ENCODE assay signal across 12 cellular contexts in genomic region chr9:21549251-21549765, GRCh38.
A peak's percentile ranks its signal among the peaks of the same experiment; 100 is the strongest.
DNase-seq lines count a peak whose midpoint lies in the region; ATAC-seq and TF ChIP-seq lines count a peak whose summit lies in the region.
"Had no signal": no experiment of that assay in that cellular context is flagged by ENCODE, and none has a peak within 500 bp of the region (broad histone marks: within the 10 kb centered on the region; RNA-seq: fewer than 3 reads in every experiment).

No MANE protein-coding gene starts in this region.

- H3K27ac Mint-ChIP-seq in HFFc6: peak overlapping the region; percentile 94
- no peak overlapping the region for H3K27ac Mint-ChIP-seq in CD4-positive, alpha-beta memory T cell

- ATAC-seq in right cardiac atrium (peak; percentile 70 to 80), GM18498 (IDR thresholded peaks at IDR 0.05; ENCODE audit: unreplicated experiment) (no peak)
- ATAC-seq: sciatic nerve had no signal

- no peaks in the 10 kb centered on the region for H3K9me3 Mint-ChIP-seq in HFFc6
- H3K9me3 Mint-ChIP-seq in CD4-positive, alpha-beta memory T cell: peaks cover 0 to 4% (median 0%) of the 10 kb centered on the region in 8 donors

- in situ Hi-C loops in astrocyte of the cerebellum (cut with HindIII; ENCODE audit: low sequenced_read_pairs): no loop called here

- DNase-seq in HFFc6 (peak; percentile 90), astrocyte of the cerebellum (ENCODE audit: low read depth) (peak; percentile 98), right cardiac atrium (no peak), stomach (peak; percentile 47), MV-4-11 (lab: John Stamatoyannopoulos, UW) (no peak)
- DNase-seq in CD4-positive, alpha-beta memory T cell: no peak
- DNase-seq: adrenal gland; NCI-H1417 treated with DMSO at 0.1 percent for 48 hours; stimulated activated naive CD4-positive, alpha-beta T cell had no signal

- H3K4me3 ChIP-seq in astrocyte of the cerebellum (ENCODE audit: low read depth, low read length): no peak overlapping the region
- no peak overlapping the region for H3K4me3 ChIP-seq in right cardiac atrium (ENCODE audit: low read length)
- H3K4me3 ChIP-seq in stomach: no peak overlapping the region
- no peak overlapping the region for H3K4me3 ChIP-seq in CD4-positive, alpha-beta memory T cell (ENCODE audit: low read length in 2 of 2)
- H3K4me3 ChIP-seq: adrenal gland, PC-9 had no signal

- peaks cover 49% of the 10 kb centered on the region for H3K36me3 Mint-ChIP-seq in HFFc6 (ENCODE audit: low read depth)
- H3K36me3 Mint-ChIP-seq in CD4-positive, alpha-beta memory T cell: peaks cover 0 to 4% of the 10 kb centered on the region in 2 donors

- H3K9me3 ChIP-seq in right cardiac atrium (ENCODE audit: control insufficient read depth, low read length): no peaks in the 10 kb centered on the region
- no peaks in the 10 kb centered on the region for H3K9me3 ChIP-seq in stomach
- no peaks in the 10 kb centered on the region for H3K9me3 ChIP-seq in CD4-positive, alpha-beta memory T cell (ENCODE audit: control insufficient read depth in 1 of 2, low read length in 2 of 2)
- H3K9me3 ChIP-seq: adrenal gland had no signal

- H3K27ac ChIP-seq in right cardiac atrium (ENCODE audit: low read length) (no peak overlapping the region), stomach (peak overlapping the region; percentile 56 to 94 (median 68))
- H3K27ac ChIP-seq in CD4-positive, alpha-beta memory T cell (ENCODE audit: low read depth, low read length): no peak overlapping the region
- H3K27ac ChIP-seq: adrenal gland, PC-9 had no signal

- H3K4me1 Mint-ChIP-seq in HFFc6 (ENCODE audit: low read depth): peaks cover 99% of the 10 kb centered on the region
- peaks cover 1 to 7% (median 5%) of the 10 kb centered on the region in 4 donors for H3K4me1 Mint-ChIP-seq in CD4-positive, alpha-beta memory T cell

- no peaks in the 10 kb centered on the region for H3K4me1 ChIP-seq in right cardiac atrium (ENCODE audit: control insufficient read depth, insufficient read depth, low read length)
- peaks cover 8 to 46% (median 26%) of the 10 kb centered on the region in 4 donors for H3K4me1 ChIP-seq in stomach
- no peaks in the 10 kb centered on the region for H3K4me1 ChIP-seq in CD4-positive, alpha-beta memory T cell (ENCODE audit: insufficient read depth, low read length)
- H3K4me1 ChIP-seq: adrenal gland had no signal

- no peak for TF ChIP-seq CTCF in HFFc6 (IDR thresholded peaks at IDR 0.05)
- TF ChIP-seq CTCF in astrocyte of the cerebellum (IDR thresholded peaks at IDR 0.05; ENCODE audit: low read depth, low read length, missing control alignments): no peak
- TF ChIP-seq CTCF in stomach (IDR thresholded peaks at IDR 0.05): no peak

- no peak for TF ChIP-seq EP300 in stomach (IDR thresholded peaks at IDR 0.05)

- TF ChIP-seq POLR2A in stomach (IDR thresholded peaks at IDR 0.05): no peak

- no peaks in the 10 kb centered on the region for H3K27me3 Mint-ChIP-seq in HFFc6 (ENCODE audit: insufficient read depth)
- H3K27me3 Mint-ChIP-seq in CD4-positive, alpha-beta memory T cell: peaks cover 5 to 6% of the 10 kb centered on the region in 2 donors

- WGBS in right cardiac atrium: 36% methylated on average over 9 of the region's 9 CpGs
- WGBS in stomach, 5 donors: 16 to 25% (median 18%) methylated on average over 9 of the region's 9 CpGs

- H3K4me3 Mint-ChIP-seq in HFFc6: peak overlapping the region; percentile 81
- peak overlapping the region in 1 of 8 donors; percentile 39 for H3K4me3 Mint-ChIP-seq in CD4-positive, alpha-beta memory T cell

- POLR2A ChIA-PET in CD4-positive, alpha-beta memory T cell (lab: Charles Lee; ENCODE audit: partially characterized antibody): no interaction called here

- H3K36me3 ChIP-seq in stomach: no peaks in the 10 kb centered on the region
- H3K36me3 ChIP-seq in CD4-positive, alpha-beta memory T cell (ENCODE audit: insufficient read depth, low read length): no peaks in the 10 kb centered on the region
- H3K36me3 ChIP-seq: adrenal gland had no signal

- H3K27me3 ChIP-seq in right cardiac atrium (ENCODE audit: control insufficient read depth, insufficient read depth) (no peaks in the 10 kb centered on the region), stomach (no peaks in the 10 kb centered on the region)
- no peaks in the 10 kb centered on the region for H3K27me3 ChIP-seq in CD4-positive, alpha-beta memory T cell (ENCODE audit: insufficient read depth, low read length)
- H3K27me3 ChIP-seq: adrenal gland had no signal

- CTCF ChIA-PET in CD4-positive, alpha-beta memory T cell (lab: Charles Lee; ENCODE audit: partially characterized antibody): no interaction called here

- intact Hi-C loops in right cardiac atrium (cut with DNase I): no loop called here
- intact Hi-C loops in stomach (cut with DNase I; ENCODE audit: low total_unique reads): no loop called here
- intact Hi-C loops in CD4-positive, alpha-beta memory T cell (cut with micrococcal nuclease): no loop called here

Comparison
In these comparisons a context has a peak if more than half of its experiments do, and no peak if none do; other contexts are left out.
1. DNase-seq: peak in HFFc6 (single experiment), astrocyte of the cerebellum (single experiment) and stomach (single experiment); none in right cardiac atrium (0 of 3), CD4-positive, alpha-beta memory T cell (0 of 5) and MV-4-11 (single experiment).
2. H3K27ac ChIP-seq: peak in stomach (5 of 5); none in right cardiac atrium (single experiment) and CD4-positive, alpha-beta memory T cell (single experiment).